14 cellular contexts compared by ENCODE assay signal in the genomic region with DNA sequence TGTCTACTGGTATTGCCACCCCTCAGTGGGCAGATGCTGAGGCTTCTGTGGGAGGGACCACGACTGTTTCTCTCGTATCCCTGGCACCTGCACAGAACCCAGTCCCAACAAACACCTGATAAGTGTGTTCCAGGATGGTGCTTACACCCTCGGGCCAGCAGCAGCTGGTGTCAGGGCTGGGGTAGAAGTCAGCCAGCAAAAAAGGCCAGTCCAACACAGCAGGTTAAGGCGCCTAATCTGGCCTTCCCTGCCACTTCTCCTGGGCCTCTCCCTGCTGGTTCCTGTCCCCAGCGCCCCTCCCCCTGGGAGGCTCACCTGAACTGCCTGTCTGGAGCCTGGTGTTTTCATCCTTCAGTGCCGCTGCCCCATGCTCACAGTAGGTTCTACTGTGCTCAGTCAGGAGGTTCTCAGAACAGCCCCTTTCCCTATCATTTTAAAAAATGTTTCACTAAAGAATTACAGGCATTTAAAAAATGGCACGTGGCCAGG.
"Had no signal": no experiment of that assay in that cellular context is flagged by ENCODE, and none has a peak within 500 bp of the region (broad histone marks: within the 10 kb centered on the region; RNA-seq: fewer than 3 reads in every experiment).

No MANE protein-coding gene starts in this region.

- H3K4me1 Mint-ChIP-seq: activated T-helper 17 cell treated with anti-CD3 and anti-CD28 coated beads, Interleukin-2, amount 50 U/mL, for 72 hours had no signal

- H3K4me1 ChIP-seq: uterus had no signal

- H3K27me3 Mint-ChIP-seq: activated T-helper 17 cell treated with anti-CD3 and anti-CD28 coated beads, Interleukin-2, amount 50 U/mL, for 72 hours had no signal

- H3K36me3 ChIP-seq: cardiac muscle cell, uterus had no signal

- H3K9me3 Mint-ChIP-seq: activated naive CD4-positive, alpha-beta T cell treated with anti-CD3 and anti-CD28 coated beads for 36 hours; activated T-helper 17 cell treated with anti-CD3 and anti-CD28 coated beads, Interleukin-2, amount 50 U/mL, for 72 hours had no signal

- H3K4me3 ChIP-seq: cardiac muscle cell, uterus had no signal

- H3K4me3 Mint-ChIP-seq: activated naive CD4-positive, alpha-beta T cell treated with anti-CD3 and anti-CD28 coated beads for 36 hours; activated T-helper 17 cell treated with anti-CD3 and anti-CD28 coated beads, Interleukin-2, amount 50 U/mL, for 72 hours had no signal

- H3K27ac ChIP-seq: cardiac muscle cell had no signal

- DNase-seq: activated CD4-positive, alpha-beta T cell treated with anti-CD3 and anti-CD28 coated beads, Interleukin-2, amount 50 U/mL, for 48 hours; activated naive CD4-positive, alpha-beta T cell treated with anti-CD3 and anti-CD28 coated beads for 36 hours; hypothalamus; kidney glomerular epithelial cell; stimulated activated CD4-positive, alpha-beta T cell treated with anti-CD3 and anti-CD28 coated beads, Interleukin-12 subunit alpha, Interleukin-12 subunit beta, amount 100 ng/mL, for 4 hours; stimulated activated CD4-positive, alpha-beta T cell treated with anti-CD3 and anti-CD28 coated beads, Interleukin-2, amount 100 ng/mL, for 24 hours; T-helper 1 cell; T1000; uterus had no signal

- ATAC-seq: activated T-helper 17 cell treated with anti-CD3 and anti-CD28 coated beads, Interleukin-2, amount 50 U/mL, for 72 hours had no signal

- H3K27ac Mint-ChIP-seq: activated naive CD4-positive, alpha-beta T cell treated with anti-CD3 and anti-CD28 coated beads for 36 hours; activated T-helper 17 cell treated with anti-CD3 and anti-CD28 coated beads, Interleukin-2, amount 50 U/mL, for 72 hours had no signal

- FAIRE-seq: astrocyte, colon, endometrium had no signal

- H3K27me3 ChIP-seq: cardiac muscle cell, uterus had no signal

- H3K9me3 ChIP-seq: uterus had no signal
